In genomic region chr2:101975171-101975870, GRCh38 we compare ENCODE assay signal across 28 cellular contexts. TPM values are rescaled to one million over a fixed set of nuclear protein-coding genes. Genes with fewer than 3 reads are reported as not detected.
"Had no signal": no experiment of that assay in that cellular context is flagged by ENCODE, and none has a peak within 500 bp of the region (broad histone marks: within the 10 kb centered on the region; RNA-seq: fewer than 3 reads in every experiment).

No MANE protein-coding gene starts in this region.

- H3K4me3 ChIP-seq: adrenal gland, breast epithelium had no signal

- H3K27me3 ChIP-seq: adrenal gland, breast epithelium had no signal

- H3K9me3 ChIP-seq: adrenal gland, breast epithelium, SK-N-SH had no signal

- H3K9ac ChIP-seq: SK-N-SH had no signal

- ATAC-seq: activated T-cell treated with anti-CD3 and anti-CD28 coated beads, Interleukin-2, amount 50 U/mL, for 4 hours had no signal

- H3K27me3 Mint-ChIP-seq: activated CD4-positive, alpha-beta memory T cell treated with anti-CD3 and anti-CD28 coated beads for 36 hours; activated CD4-positive, alpha-beta T cell treated with anti-CD3 and anti-CD28 coated beads, Interleukin-2, amount 10 ng/mL, durations not matched to agents 7 days and 5 days had no signal

- H3K36me3 ChIP-seq: adrenal gland, breast epithelium had no signal

- DNase-seq: activated CD4-positive, alpha-beta memory T cell treated with anti-CD3 and anti-CD28 coated beads for 36 hours; activated CD4-positive, alpha-beta T cell treated with anti-CD3 and anti-CD28 coated beads, Interleukin-2, amount 10 ng/mL, durations not matched to agents 7 days and 5 days; activated CD4-positive, CD25-positive, alpha-beta regulatory T cell; activated CD8-positive, alpha-beta memory T cell treated with anti-CD3 and anti-CD28 coated beads for 24 hours; activated gamma-delta T cell treated with Interleukin-2 at 50 U/mL for 16 hours; activated naive CD4-positive, alpha-beta T cell treated with anti-CD3 and anti-CD28 coated beads, Interleukin-2, amount 50 U/mL, for 16 hours; activated naive CD8-positive, alpha-beta T cell treated with anti-CD3 and anti-CD28 coated beads, Interleukin-2, amount 10 ng/mL, durations not matched to agents 7 days and 5 days; activated T-cell treated with anti-CD3 and anti-CD28 coated beads, Interleukin-2, amount 50 U/mL, for 4 hours; anterior cingulate cortex; caudate nucleus; NCI-H1092; NCI-H1417; NCI-H2029 treated with DMSO at 0.1 percent for 48 hours; NCI-H345; NCI-H510A; NCI-H526 treated with DMSO at 0.1 percent for 48 hours; NCI-H82; SIG-M5; SK-N-SH; T-helper 1 cell had no signal

- H3K4me1 ChIP-seq: breast epithelium had no signal

- H3K4me3 Mint-ChIP-seq: activated CD4-positive, alpha-beta memory T cell treated with anti-CD3 and anti-CD28 coated beads for 36 hours; activated CD4-positive, alpha-beta T cell treated with anti-CD3 and anti-CD28 coated beads, Interleukin-2, amount 10 ng/mL, durations not matched to agents 7 days and 5 days; activated naive CD8-positive, alpha-beta T cell treated with anti-CD3 and anti-CD28 coated beads, Interleukin-2, amount 10 ng/mL, durations not matched to agents 7 days and 5 days; activated T-cell treated with anti-CD3 and anti-CD28 coated beads, Interleukin-2, amount 50 U/mL, for 4 hours had no signal

- H3K27ac Mint-ChIP-seq: activated CD4-positive, alpha-beta memory T cell treated with anti-CD3 and anti-CD28 coated beads for 36 hours; activated CD4-positive, alpha-beta T cell treated with anti-CD3 and anti-CD28 coated beads, Interleukin-2, amount 10 ng/mL, durations not matched to agents 7 days and 5 days; activated naive CD8-positive, alpha-beta T cell treated with anti-CD3 and anti-CD28 coated beads, Interleukin-2, amount 10 ng/mL, durations not matched to agents 7 days and 5 days; activated T-helper 2 cell treated with anti-CD3 and anti-CD28 coated beads, Interferon-gamma antibody, Interleukin-2, Interleukin-4, amounts not matched to agents 10 μg/mL and 5 μg/mL and 100 μg/mL, durations not matched to agents 14 hours and 24 hours and 36 hours had no signal

- H3K9me2 ChIP-seq: SK-N-SH had no signal

- H3K27ac ChIP-seq: adrenal gland, breast epithelium, VCaP had no signal

- H3K4me2 ChIP-seq: SK-N-SH had no signal

RNA-seq across cellular contexts. Expression of gene IL1R2, which starts 16.4 kb away (rescaled TPM):
- total RNA-seq: cerebellum; MCF 10A; OCI-LY7; T-helper 2 cell treated with Interferon-gamma antibody and Interleukin-4, amounts not matched to agents 100 ng/mL and 5 ng/mL, for 36 hours had no signal
